8 cellular contexts compared by ENCODE assay signal in genomic region chr18:59084286-59084779, GRCh38. TPM values are rescaled to one million over a fixed set of nuclear protein-coding genes. Genes with fewer than 3 reads are reported as not detected.
A peak's percentile ranks its signal among the peaks of the same experiment; 100 is the strongest.
DNase-seq lines count a peak whose midpoint lies in the region; ATAC-seq and TF ChIP-seq lines count a peak whose summit lies in the region.

No MANE protein-coding gene starts in this region.

- H3K4me3 ChIP-seq in epithelial cell of proximal tubule (ENCODE audit: low read depth, low read length) = no peak overlapping the region

- DNase-seq in HuH-7 (ENCODE audit: low spot score) (peak; percentile 43), NOMO-1 treated with DMSO at 0.1 percent for 48 hours (lab: John Stamatoyannopoulos, UW; ENCODE audit: unreplicated experiment) (peak; percentile 55), epithelial cell of proximal tubule (ENCODE audit: low read depth) (no peak), myocyte (ENCODE audit: low read depth) (peak; percentile 69)
- DNase-seq in activated CD8-positive, alpha-beta memory T cell treated with anti-CD3 and anti-CD28 coated beads, Interleukin-2, amount 50 U/mL, for 24 hours (ENCODE audit: extremely low read depth) = peak; percentile 21
- peak; percentile 23 to 27 for DNase-seq in stimulated activated CD8-positive, alpha-beta memory T cell treated with anti-CD3 and anti-CD28 coated beads, Interleukin-7, amount 100 ng/mL, for 4 hours (ENCODE audit: low read depth in 2 of 2)

- TF ChIP-seq CTCF in GM12874 (IDR thresholded peaks at IDR 0.05; ENCODE audit: insufficient read depth, low read depth, low read length) = peak; percentile 82
- peak; percentile 89 for TF ChIP-seq CTCF in epithelial cell of proximal tubule (conservative IDR thresholded peaks at IDR 0.05; ENCODE audit: low read depth, low read length)

- no peak for ATAC-seq in HG03469 (IDR thresholded peaks at IDR 0.05; ENCODE audit: unreplicated experiment)

RNA-seq across cellular contexts. Expression of gene SEC11C, which starts 55.4 kb away (rescaled TPM):
- 37.6 and 49.4 TPM in 2 replicates for total RNA-seq in epithelial cell of proximal tubule
- total RNA-seq in myocyte = 16.1 and 24.3 TPM in 2 replicates
- polyA plus RNA-seq in myocyte (2012) = 29.3 TPM
